ENCODE assay signal across 1 cellular context in the genomic region with DNA sequence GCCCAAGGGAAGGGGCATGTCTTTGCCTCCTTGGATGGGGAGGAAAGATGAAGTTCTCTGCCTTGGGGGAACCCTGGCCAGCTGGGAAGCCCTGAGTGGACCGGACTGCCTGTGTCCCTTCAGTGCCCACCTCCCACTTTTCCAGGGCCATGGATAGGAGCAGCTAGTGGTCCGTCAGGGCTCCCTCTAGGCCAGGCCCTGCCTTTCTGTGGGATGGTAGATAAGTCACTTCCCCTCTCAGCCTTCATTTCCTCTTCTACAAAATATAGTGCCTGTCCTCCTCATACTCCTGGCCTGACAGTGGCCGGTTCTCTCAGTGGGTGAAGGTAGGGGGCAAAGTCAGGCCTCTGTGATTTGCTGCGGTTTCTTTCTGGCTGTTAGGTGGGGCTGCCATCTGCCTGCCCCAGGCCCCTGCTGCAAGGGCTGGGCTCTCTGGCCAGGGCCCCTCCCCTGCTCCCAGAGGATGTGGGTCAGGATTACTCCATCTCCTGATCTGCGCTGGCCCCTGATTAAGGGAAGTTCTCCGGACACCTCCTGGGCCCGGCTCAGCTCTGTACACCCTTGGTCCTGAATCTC.
TF ChIP-seq lines count a peak whose summit lies in the region.

No MANE protein-coding gene starts in this region.

TF ChIP-seq in K562, 482 proteins besides CTCF, POLR2A, EP300 and RAD21 (continued from another document and continues in another):
- TF ChIP-seq SAP30 (IDR thresholded peaks at IDR 0.05; ENCODE audit: borderline replicate concordance, insufficient read depth, low read depth, low read length, poor library complexity, severe bottlenecking) (no peak), LEF1 (IDR thresholded peaks at IDR 0.05) (no peak), C11orf30 (IDR thresholded peaks at IDR 0.05; ENCODE audit: low read depth) (no peak), ZBTB7A (IDR thresholded peaks at IDR 0.05; ENCODE audit: borderline replicate concordance, control insufficient read depth, low read depth, low read length) (peak; percentile 44; the same call in 1 of the 2 replicates), GABPB1 (CRISPR knock-in tag; IDR thresholded peaks at IDR 0.05) (no peak), MAFF (IDR thresholded peaks at IDR 0.05; ENCODE audit: low read length) (no peak), DMBX1 (CRISPR knock-in tag; IDR thresholded peaks at IDR 0.05; ENCODE audit: borderline replicate concordance) (no peak), KDM2B (CRISPR knock-in tag; IDR thresholded peaks at IDR 0.05) (no peak), CHCHD3 (CRISPR knock-in tag; IDR thresholded peaks at IDR 0.05) (no peak), GABPB2 (CRISPR knock-in tag; conservative IDR thresholded peaks at IDR 0.05) (no peak), ETV1 (tag; conservative IDR thresholded peaks at IDR 0.05; ENCODE audit: low read depth) (peak; percentile 42; the same call in 1 of the 2 replicates), RBM15 (IDR thresholded peaks at IDR 0.05; ENCODE audit: insufficient read depth, low read length) (no peak), ZNF146 (CRISPR knock-in tag; IDR thresholded peaks at IDR 0.05; ENCODE audit: unreplicated experiment) (no peak), KLF6 (CRISPR knock-in tag; IDR thresholded peaks at IDR 0.05; ENCODE audit: borderline replicate concordance) (no peak), RFX1 (IDR thresholded peaks at IDR 0.05) (no peak), GTF2F1 (IDR thresholded peaks at IDR 0.05; ENCODE audit: low read depth, low read length) (no peak), JUN (IDR thresholded peaks at IDR 0.05; ENCODE audit: borderline replicate concordance, low read depth, low read length) (no peak), JUN (CRISPR knock-in tag; IDR thresholded peaks at IDR 0.05; ENCODE audit: borderline replicate concordance) (no peak), EP400 (IDR thresholded peaks at IDR 0.05) (no peak), ZNF165 (CRISPR knock-in tag; IDR thresholded peaks at IDR 0.05; ENCODE audit: borderline replicate concordance) (no peak), RBM25 (IDR thresholded peaks at IDR 0.05; ENCODE audit: low read depth, low read length, severe bottlenecking) (no peak), ZNF586 (CRISPR knock-in tag; conservative IDR thresholded peaks at IDR 0.05) (no peak), YY1 (IDR thresholded peaks at IDR 0.05; ENCODE audit: borderline replicate concordance in 1 of 3, control insufficient read depth in 1 of 3, extremely low read depth in 1 of 3, insufficient read depth in 3 of 3, insufficient read length in 1 of 3, insufficient replicate concordance in 2 of 3, low read depth in 1 of 3, low read length in 2 of 3) (no peak), ARID1B (IDR thresholded peaks at IDR 0.05) (peak; percentile 55), TCF3 (CRISPR knock-in tag; IDR thresholded peaks at IDR 0.05) (peak; percentile 22; the same call in 1 of the 2 replicates), STAG1 (CRISPR knock-in tag; IDR thresholded peaks at IDR 0.05; ENCODE audit: borderline replicate concordance) (no peak), PCBP2 (IDR thresholded peaks at IDR 0.05; ENCODE audit: low read depth, low read length, poor library complexity, severe bottlenecking) (no peak), SLC30A9 (CRISPR knock-in tag; IDR thresholded peaks at IDR 0.05) (no peak), IRF2 (CRISPR knock-in tag; IDR thresholded peaks at IDR 0.05) (no peak), FOXA3 (CRISPR knock-in tag; conservative IDR thresholded peaks at IDR 0.05 in 1 of 2, IDR thresholded peaks at IDR 0.05 in 1 of 2) (no peak), MEIS2 (IDR thresholded peaks at IDR 0.05; ENCODE audit: partially characterized antibody) (peak; percentile 42), NFE2 (IDR thresholded peaks at IDR 0.05; ENCODE audit: low read depth) (no peak), TEAD2 (tag; IDR thresholded peaks at IDR 0.05) (no peak)
- TF ChIP-seq, protein P1, sequence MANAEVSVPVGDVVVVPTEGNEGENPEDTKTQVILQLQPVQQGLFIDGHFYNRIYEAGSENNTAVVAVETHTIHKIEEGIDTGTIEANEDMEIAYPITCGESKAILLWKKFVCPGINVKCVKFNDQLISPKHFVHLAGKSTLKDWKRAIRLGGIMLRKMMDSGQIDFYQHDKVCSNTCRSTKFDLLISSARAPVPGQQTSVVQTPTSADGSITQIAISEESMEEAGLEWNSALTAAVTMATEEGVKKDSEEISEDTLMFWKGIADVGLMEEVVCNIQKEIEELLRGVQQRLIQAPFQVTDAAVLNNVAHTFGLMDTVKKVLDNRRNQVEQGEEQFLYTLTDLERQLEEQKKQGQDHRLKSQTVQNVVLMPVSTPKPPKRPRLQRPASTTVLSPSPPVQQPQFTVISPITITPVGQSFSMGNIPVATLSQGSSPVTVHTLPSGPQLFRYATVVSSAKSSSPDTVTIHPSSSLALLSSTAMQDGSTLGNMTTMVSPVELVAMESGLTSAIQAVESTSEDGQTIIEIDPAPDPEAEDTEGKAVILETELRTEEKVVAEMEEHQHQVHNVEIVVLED (CRISPR knock-in tag; IDR thresholded peaks at IDR 0.05), result no peak
- TF ChIP-seq, protein P2, sequence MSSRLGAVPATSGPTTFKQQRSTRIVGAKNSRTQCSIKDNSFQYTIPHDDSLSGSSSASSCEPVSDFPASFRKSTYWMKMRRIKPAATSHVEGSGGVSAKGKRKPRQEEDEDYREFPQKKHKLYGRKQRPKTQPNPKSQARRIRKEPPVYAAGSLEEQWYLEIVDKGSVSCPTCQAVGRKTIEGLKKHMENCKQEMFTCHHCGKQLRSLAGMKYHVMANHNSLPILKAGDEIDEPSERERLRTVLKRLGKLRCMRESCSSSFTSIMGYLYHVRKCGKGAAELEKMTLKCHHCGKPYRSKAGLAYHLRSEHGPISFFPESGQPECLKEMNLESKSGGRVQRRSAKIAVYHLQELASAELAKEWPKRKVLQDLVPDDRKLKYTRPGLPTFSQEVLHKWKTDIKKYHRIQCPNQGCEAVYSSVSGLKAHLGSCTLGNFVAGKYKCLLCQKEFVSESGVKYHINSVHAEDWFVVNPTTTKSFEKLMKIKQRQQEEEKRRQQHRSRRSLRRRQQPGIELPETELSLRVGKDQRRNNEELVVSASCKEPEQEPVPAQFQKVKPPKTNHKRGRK (tag; IDR thresholded peaks at IDR 0.05), result no peak
- TF ChIP-seq, protein P3, sequence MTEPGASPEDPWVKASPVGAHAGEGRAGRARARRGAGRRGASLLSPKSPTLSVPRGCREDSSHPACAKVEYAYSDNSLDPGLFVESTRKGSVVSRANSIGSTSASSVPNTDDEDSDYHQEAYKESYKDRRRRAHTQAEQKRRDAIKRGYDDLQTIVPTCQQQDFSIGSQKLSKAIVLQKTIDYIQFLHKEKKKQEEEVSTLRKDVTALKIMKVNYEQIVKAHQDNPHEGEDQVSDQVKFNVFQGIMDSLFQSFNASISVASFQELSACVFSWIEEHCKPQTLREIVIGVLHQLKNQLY (CRISPR knock-in tag; conservative IDR thresholded peaks at IDR 0.05), result no peak
- TF ChIP-seq, protein P4, sequence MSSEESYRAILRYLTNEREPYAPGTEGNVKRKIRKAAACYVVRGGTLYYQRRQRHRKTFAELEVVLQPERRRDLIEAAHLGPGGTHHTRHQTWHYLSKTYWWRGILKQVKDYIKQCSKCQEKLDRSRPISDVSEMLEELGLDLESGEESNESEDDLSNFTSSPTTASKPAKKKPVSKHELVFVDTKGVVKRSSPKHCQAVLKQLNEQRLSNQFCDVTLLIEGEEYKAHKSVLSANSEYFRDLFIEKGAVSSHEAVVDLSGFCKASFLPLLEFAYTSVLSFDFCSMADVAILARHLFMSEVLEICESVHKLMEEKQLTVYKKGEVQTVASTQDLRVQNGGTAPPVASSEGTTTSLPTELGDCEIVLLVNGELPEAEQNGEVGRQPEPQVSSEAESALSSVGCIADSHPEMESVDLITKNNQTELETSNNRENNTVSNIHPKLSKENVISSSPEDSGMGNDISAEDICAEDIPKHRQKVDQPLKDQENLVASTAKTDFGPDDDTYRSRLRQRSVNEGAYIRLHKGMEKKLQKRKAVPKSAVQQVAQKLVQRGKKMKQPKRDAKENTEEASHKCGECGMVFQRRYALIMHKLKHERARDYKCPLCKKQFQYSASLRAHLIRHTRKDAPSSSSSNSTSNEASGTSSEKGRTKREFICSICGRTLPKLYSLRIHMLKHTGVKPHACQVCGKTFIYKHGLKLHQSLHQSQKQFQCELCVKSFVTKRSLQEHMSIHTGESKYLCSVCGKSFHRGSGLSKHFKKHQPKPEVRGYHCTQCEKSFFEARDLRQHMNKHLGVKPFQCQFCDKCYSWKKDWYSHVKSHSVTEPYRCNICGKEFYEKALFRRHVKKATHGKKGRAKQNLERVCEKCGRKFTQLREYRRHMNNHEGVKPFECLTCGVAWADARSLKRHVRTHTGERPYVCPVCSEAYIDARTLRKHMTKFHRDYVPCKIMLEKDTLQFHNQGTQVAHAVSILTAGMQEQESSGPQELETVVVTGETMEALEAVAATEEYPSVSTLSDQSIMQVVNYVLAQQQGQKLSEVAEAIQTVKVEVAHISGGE (CRISPR knock-in tag; IDR thresholded peaks at IDR 0.05), result no peak
- TF ChIP-seq, protein P5, sequence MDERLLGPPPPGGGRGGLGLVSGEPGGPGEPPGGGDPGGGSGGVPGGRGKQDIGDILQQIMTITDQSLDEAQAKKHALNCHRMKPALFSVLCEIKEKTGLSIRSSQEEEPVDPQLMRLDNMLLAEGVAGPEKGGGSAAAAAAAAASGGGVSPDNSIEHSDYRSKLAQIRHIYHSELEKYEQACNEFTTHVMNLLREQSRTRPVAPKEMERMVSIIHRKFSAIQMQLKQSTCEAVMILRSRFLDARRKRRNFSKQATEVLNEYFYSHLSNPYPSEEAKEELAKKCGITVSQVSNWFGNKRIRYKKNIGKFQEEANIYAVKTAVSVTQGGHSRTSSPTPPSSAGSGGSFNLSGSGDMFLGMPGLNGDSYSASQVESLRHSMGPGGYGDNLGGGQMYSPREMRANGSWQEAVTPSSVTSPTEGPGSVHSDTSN (CRISPR knock-in tag; IDR thresholded peaks at IDR 0.05; ENCODE audit: low read depth), result no peak
- TF ChIP-seq, protein P5 (tag; conservative IDR thresholded peaks at IDR 0.05; ENCODE audit: low read depth), result no peak
- TF ChIP-seq, protein P6, sequence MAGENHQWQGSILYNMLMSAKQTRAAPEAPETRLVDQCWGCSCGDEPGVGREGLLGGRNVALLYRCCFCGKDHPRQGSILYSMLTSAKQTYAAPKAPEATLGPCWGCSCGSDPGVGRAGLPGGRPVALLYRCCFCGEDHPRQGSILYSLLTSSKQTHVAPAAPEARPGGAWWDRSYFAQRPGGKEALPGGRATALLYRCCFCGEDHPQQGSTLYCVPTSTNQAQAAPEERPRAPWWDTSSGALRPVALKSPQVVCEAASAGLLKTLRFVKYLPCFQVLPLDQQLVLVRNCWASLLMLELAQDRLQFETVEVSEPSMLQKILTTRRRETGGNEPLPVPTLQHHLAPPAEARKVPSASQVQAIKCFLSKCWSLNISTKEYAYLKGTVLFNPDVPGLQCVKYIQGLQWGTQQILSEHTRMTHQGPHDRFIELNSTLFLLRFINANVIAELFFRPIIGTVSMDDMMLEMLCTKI (IDR thresholded peaks at IDR 0.05; ENCODE audit: partially characterized antibody), result no peak
- TF ChIP-seq, protein P7, sequence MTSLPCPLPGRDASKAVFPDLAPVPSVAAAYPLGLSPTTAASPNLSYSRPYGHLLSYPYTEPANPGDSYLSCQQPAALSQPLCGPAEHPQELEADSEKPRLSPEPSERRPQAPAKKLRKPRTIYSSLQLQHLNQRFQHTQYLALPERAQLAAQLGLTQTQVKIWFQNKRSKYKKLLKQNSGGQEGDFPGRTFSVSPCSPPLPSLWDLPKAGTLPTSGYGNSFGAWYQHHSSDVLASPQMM (CRISPR knock-in tag; IDR thresholded peaks at IDR 0.05), result no peak
- TF ChIP-seq, protein P8, sequence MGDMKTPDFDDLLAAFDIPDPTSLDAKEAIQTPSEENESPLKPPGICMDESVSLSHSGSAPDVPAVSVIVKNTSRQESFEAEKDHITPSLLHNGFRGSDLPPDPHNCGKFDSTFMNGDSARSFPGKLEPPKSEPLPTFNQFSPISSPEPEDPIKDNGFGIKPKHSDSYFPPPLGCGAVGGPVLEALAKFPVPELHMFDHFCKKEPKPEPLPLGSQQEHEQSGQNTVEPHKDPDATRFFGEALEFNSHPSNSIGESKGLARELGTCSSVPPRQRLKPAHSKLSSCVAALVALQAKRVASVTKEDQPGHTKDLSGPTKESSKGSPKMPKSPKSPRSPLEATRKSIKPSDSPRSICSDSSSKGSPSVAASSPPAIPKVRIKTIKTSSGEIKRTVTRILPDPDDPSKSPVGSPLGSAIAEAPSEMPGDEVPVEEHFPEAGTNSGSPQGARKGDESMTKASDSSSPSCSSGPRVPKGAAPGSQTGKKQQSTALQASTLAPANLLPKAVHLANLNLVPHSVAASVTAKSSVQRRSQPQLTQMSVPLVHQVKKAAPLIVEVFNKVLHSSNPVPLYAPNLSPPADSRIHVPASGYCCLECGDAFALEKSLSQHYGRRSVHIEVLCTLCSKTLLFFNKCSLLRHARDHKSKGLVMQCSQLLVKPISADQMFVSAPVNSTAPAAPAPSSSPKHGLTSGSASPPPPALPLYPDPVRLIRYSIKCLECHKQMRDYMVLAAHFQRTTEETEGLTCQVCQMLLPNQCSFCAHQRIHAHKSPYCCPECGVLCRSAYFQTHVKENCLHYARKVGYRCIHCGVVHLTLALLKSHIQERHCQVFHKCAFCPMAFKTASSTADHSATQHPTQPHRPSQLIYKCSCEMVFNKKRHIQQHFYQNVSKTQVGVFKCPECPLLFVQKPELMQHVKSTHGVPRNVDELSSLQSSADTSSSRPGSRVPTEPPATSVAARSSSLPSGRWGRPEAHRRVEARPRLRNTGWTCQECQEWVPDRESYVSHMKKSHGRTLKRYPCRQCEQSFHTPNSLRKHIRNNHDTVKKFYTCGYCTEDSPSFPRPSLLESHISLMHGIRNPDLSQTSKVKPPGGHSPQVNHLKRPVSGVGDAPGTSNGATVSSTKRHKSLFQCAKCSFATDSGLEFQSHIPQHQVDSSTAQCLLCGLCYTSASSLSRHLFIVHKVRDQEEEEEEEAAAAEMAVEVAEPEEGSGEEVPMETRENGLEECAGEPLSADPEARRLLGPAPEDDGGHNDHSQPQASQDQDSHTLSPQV (IDR thresholded peaks at IDR 0.05), result no peak
- TF ChIP-seq, protein P9, sequence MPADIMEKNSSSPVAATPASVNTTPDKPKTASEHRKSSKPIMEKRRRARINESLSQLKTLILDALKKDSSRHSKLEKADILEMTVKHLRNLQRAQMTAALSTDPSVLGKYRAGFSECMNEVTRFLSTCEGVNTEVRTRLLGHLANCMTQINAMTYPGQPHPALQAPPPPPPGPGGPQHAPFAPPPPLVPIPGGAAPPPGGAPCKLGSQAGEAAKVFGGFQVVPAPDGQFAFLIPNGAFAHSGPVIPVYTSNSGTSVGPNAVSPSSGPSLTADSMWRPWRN (IDR thresholded peaks at IDR 0.05; ENCODE audit: low read depth), result no peak
